ENCODE assay signal across 9 cellular contexts in the genomic region with DNA sequence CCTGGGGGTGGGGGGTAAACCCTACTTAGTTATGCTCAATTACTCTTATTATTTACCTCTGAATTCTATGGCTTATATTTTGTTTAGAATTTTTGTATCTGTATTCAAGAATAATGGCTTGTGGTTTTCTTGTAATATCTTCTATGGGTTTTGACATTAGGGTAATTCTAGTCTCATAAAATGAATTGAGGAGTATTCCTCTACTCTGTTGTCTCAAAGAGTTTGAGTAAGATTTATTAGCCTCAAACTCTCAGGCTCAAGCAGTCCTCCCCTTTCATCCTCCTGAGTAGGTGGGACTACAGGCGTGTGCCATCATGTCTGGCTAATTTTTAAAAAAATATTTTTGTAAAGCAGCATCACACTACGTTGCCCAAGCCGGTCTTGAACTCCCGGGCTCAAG. TPM values are rescaled to one million over a fixed set of nuclear protein-coding genes. Genes with fewer than 3 reads are reported as not detected.
"Had no signal": no experiment of that assay in that cellular context is flagged by ENCODE, and none has a peak within 500 bp of the region (broad histone marks: within the 10 kb centered on the region; RNA-seq: fewer than 3 reads in every experiment).

No MANE protein-coding gene starts in this region.

- ATAC-seq: HCT116 had no signal

- H3K4me3 Mint-ChIP-seq: H9, HFFc6 had no signal

- H3K27ac Mint-ChIP-seq: H9, HFFc6 had no signal

- H3K4me1 ChIP-seq: HAP-1 had no signal

- H3K27ac ChIP-seq: GM23248 had no signal

- DNase-seq: GM23248, GOT3, H7, H9, HCEC 1CT, HFFc6 had no signal

- H3K4me3 ChIP-seq: GM23248, HAP-1 had no signal

- H2AFZ ChIP-seq: GM23248 had no signal

- H3K9me3 Mint-ChIP-seq: HFFc6 had no signal

- H3K9me3 ChIP-seq: HAP-1 had no signal

- H3K36me3 ChIP-seq: HAP-1 had no signal

RNA-seq across cellular contexts. Expression of gene UCMA, which starts 19.6 kb away (rescaled TPM):
- total RNA-seq: GM23248, H4, H7, H9, HFFc6 had no signal
- polyA plus RNA-seq: GM23248 had no signal
